In the genomic region with DNA sequence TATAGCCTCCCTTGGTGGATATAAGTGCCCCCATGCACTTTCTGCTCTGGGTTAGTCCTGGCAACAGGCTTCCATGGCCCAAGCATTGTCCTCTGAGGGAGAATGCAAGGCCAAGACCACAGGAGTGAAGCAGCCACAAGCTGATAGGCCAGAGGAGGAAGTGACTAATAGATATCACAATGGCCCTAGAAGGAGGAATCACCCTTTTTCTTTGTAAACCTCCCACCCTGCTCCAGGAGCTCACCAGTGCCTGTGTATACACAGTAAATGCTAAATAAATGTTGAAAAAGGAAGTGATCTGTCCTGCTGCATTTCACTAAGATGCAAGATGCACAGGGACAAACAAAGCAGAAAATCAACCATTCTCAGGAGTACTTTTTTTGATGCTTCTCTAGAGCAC, we compare ENCODE assay signal across 27 cellular contexts.
DNase-seq lines count a peak whose midpoint lies in the region; ATAC-seq and TF ChIP-seq lines count a peak whose summit lies in the region.
"Had no signal": no experiment of that assay in that cellular context is flagged by ENCODE, and none has a peak within 500 bp of the region (broad histone marks: within the 10 kb centered on the region; RNA-seq: fewer than 3 reads in every experiment).

No MANE protein-coding gene starts in this region.

- peak; percentile 21 for DNase-seq in ELR (ENCODE audit: low read depth)
- peak; percentile 57 for DNase-seq in OCI-M1 (lab: John Stamatoyannopoulos, UW)
- DNase-seq in astrocyte of the hippocampus (ENCODE audit: low read depth, low spot score), result peak; percentile 17
- DNase-seq in iris pigment epithelial cell (ENCODE audit: low read depth), result peak; percentile 18
- DNase-seq in activated CD4-positive, alpha-beta T cell treated with anti-CD3 and anti-CD28 coated beads, Interleukin-2, amount 50 U/mL, for 4 hours, result no peak
- no peak for DNase-seq in SW480 (ENCODE audit: low spot score)
- DNase-seq: activated CD4-positive, alpha-beta T cell treated with anti-CD3 and anti-CD28 coated beads, Interleukin-2, amount 50 U/mL, for 1 hour; activated CD8-positive, alpha-beta memory T cell treated with anti-CD3 and anti-CD28 coated beads, Interleukin-2, amount 10 ng/mL, durations not matched to agents 7 days and 5 days; activated T-cell treated with anti-CD3 and anti-CD28 coated beads, Interleukin-2, amount 50 U/mL, for 48 hours; body of pancreas; Caco-2; DND-41; immature natural killer cell; left lung; NCI-H2029; NCI-H2227 treated with DMSO at 0.1 percent for 48 hours; NCI-H748 treated with DMSO at 0.1 percent for 48 hours; RPMI8226; SK-N-SH; stimulated activated CD4-positive, alpha-beta T cell treated with anti-CD3 and anti-CD28 coated beads, Interleukin-4, amount 100 ng/mL, for 24 hours; upper lobe of right lung had no signal

- ATAC-seq in SK-N-SH treated with all-trans-retinoic acid at 6 μM for 48 hours, result no peak
- ATAC-seq in GM19395 (IDR thresholded peaks at IDR 0.05; ENCODE audit: unreplicated experiment), result no peak
- ATAC-seq: activated CD8-positive, alpha-beta memory T cell treated with anti-CD3 and anti-CD28 coated beads, Interleukin-2, amount 10 ng/mL, durations not matched to agents 7 days and 5 days; body of pancreas; GM12878; HepG2; left lung; sciatic nerve; stimulated activated effector memory CD8-positive, alpha-beta T cell treated with anti-CD3 and anti-CD28 coated beads, Interleukin-12 subunit alpha, Interleukin-12 subunit beta, amount 100 ng/mL, for 72 hours; upper lobe of right lung had no signal

TF ChIP-seq in SK-N-SH treated with all-trans-retinoic acid at 6 μM for 48 hours, 23 proteins besides CTCF, POLR2A, EP300 and RAD21:
- no peak for TF ChIP-seq CSDC2 (CRISPR knock-in tag; IDR thresholded peaks at IDR 0.05)
- TF ChIP-seq ISL1 (CRISPR knock-in tag; IDR thresholded peaks at IDR 0.05), result no peak
- TF ChIP-seq TOX (CRISPR knock-in tag; IDR thresholded peaks at IDR 0.05; ENCODE audit: borderline replicate concordance), result no peak
- TF ChIP-seq ZFP30 (CRISPR knock-in tag; IDR thresholded peaks at IDR 0.05), result no peak
- TF ChIP-seq, protein P1, sequence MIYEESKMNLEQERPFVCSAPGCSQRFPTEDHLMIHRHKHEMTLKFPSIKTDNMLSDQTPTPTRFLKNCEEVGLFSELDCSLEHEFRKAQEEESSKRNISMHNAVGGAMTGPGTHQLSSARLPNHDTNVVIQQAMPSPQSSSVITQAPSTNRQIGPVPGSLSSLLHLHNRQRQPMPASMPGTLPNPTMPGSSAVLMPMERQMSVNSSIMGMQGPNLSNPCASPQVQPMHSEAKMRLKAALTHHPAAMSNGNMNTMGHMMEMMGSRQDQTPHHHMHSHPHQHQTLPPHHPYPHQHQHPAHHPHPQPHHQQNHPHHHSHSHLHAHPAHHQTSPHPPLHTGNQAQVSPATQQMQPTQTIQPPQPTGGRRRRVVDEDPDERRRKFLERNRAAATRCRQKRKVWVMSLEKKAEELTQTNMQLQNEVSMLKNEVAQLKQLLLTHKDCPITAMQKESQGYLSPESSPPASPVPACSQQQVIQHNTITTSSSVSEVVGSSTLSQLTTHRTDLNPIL (CRISPR knock-in tag; IDR thresholded peaks at IDR 0.05; ENCODE audit: low read depth), result no peak
- TF ChIP-seq TCF4 (CRISPR knock-in tag; IDR thresholded peaks at IDR 0.05; ENCODE audit: borderline replicate concordance), result no peak
- no peak for TF ChIP-seq ZNF565 (CRISPR knock-in tag; conservative IDR thresholded peaks at IDR 0.05; ENCODE audit: low read depth)
- TF ChIP-seq ZFP3 (CRISPR knock-in tag; IDR thresholded peaks at IDR 0.05), result no peak
- TF ChIP-seq ESRRG (CRISPR knock-in tag; IDR thresholded peaks at IDR 0.05), result no peak
- TF ChIP-seq ARNTL (CRISPR knock-in tag; IDR thresholded peaks at IDR 0.05; ENCODE audit: borderline replicate concordance, low read depth), result no peak
- no peak for TF ChIP-seq BACH2 (CRISPR knock-in tag; IDR thresholded peaks at IDR 0.05; ENCODE audit: borderline replicate concordance)
- no peak for TF ChIP-seq OSR1 (CRISPR knock-in tag; IDR thresholded peaks at IDR 0.05)
- no peak for TF ChIP-seq PATZ1 (CRISPR knock-in tag; IDR thresholded peaks at IDR 0.05; ENCODE audit: borderline replicate concordance)
- TF ChIP-seq, protein P2, sequence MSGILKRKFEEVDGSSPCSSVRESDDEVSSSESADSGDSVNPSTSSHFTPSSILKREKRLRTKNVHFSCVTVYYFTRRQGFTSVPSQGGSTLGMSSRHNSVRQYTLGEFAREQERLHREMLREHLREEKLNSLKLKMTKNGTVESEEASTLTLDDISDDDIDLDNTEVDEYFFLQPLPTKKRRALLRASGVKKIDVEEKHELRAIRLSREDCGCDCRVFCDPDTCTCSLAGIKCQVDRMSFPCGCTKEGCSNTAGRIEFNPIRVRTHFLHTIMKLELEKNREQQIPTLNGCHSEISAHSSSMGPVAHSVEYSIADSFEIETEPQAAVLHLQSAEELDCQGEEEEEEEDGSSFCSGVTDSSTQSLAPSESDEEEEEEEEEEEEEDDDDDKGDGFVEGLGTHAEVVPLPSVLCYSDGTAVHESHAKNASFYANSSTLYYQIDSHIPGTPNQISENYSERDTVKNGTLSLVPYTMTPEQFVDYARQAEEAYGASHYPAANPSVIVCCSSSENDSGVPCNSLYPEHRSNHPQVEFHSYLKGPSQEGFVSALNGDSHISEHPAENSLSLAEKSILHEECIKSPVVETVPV (CRISPR knock-in tag; IDR thresholded peaks at IDR 0.05), result no peak

Comparison
In these comparisons a context has a peak if more than half of its experiments do, and no peak if none do; other contexts are left out.
1. DNase-seq: peak in ELR (single experiment), OCI-M1 (single experiment), astrocyte of the hippocampus (single experiment) and iris pigment epithelial cell (single experiment); none in activated CD4-positive, alpha-beta T cell treated with anti-CD3 and anti-CD28 coated beads, Interleukin-2, amount 50 U/mL, for 4 hours (0 of 2) and SW480 (single experiment).